1 cellular context compared by ENCODE assay signal in the genomic region with DNA sequence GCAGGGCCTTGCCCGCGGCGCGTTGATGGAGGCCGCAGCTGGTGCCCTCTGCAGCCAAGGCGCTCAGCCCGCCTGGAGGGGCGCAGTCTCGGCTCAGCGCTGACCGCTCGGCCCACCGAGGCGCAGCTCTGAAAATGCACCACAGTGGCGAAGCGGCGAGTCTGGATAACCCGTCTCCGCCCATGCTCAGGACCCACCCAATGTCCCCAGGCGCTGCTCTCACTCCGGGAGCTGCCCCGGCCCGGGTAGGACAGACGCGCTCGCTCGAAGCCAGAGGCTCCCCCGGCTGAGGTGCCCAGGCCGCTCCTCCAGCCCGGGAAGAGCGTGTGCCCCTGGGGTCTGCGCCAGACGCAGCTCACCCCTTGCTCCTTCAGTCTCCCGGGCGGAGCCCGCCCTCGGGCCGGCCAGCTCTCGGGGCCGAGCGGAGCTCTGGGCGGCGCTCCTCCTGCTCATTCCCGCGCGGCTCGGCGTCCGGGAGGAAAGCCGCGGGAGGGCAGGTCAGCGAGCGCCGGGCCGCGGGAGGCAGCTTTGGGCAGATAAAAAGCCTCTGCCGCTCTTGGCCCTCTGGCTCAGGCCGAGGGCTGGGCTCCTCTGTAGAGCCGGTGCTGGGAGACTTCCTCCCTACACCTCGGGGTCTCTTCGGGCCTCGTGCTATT.
A peak's percentile ranks its signal among the peaks of the same experiment; 100 is the strongest.
TF ChIP-seq lines count a peak whose summit lies in the region.

No MANE protein-coding gene starts in this region.

TF ChIP-seq in HepG2, 621 proteins besides CTCF, POLR2A, EP300 and RAD21 (continued from another document and continues in another):
- TF ChIP-seq, protein P1, sequence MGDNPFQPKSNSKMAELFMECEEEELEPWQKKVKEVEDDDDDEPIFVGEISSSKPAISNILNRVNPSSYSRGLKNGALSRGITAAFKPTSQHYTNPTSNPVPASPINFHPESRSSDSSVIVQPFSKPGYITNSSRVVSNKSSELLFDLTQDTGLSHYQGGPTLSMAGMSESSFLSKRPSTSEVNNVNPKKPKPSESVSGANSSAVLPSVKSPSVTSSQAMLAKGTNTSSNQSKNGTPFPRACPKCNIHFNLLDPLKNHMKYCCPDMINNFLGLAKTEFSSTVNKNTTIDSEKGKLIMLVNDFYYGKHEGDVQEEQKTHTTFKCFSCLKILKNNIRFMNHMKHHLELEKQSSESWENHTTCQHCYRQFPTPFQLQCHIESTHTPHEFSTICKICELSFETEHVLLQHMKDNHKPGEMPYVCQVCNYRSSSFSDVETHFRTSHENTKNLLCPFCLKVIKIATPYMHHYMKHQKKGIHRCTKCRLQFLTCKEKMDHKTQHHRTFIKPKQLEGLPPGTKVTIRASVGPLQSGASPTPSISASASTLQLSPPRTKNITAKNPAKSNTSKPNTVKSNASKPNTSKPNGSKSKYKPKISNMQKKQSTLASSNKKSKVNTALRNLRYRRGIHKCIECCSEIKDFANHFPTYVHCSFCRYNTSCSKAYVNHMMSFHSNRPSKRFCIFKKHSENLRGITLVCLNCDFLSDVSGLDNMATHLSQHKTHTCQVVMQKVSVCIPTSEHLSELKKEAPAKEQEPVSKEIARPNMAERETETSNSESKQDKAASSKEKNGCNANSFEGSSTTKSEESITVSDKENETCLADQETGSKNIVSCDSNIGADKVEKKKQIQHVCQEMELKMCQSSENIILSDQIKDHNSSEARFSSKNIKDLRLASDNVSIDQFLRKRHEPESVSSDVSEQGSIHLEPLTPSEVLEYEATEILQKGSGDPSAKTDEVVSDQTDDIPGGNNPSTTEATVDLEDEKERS (CRISPR knock-in tag; IDR thresholded peaks at IDR 0.05) = no peak
- TF ChIP-seq NFE2L1 (CRISPR knock-in tag; IDR thresholded peaks at IDR 0.05; ENCODE audit: borderline replicate concordance) = no peak
- TF ChIP-seq ZNF703 (CRISPR knock-in tag; IDR thresholded peaks at IDR 0.05; ENCODE audit: borderline replicate concordance) = 0 out of 2 replicates have a peak, but pooled peaks have one; percentile 75
- no peak for TF ChIP-seq ZNF660 (CRISPR knock-in tag; IDR thresholded peaks at IDR 0.05; ENCODE audit: borderline replicate concordance, low read depth)
- TF ChIP-seq, protein P2, sequence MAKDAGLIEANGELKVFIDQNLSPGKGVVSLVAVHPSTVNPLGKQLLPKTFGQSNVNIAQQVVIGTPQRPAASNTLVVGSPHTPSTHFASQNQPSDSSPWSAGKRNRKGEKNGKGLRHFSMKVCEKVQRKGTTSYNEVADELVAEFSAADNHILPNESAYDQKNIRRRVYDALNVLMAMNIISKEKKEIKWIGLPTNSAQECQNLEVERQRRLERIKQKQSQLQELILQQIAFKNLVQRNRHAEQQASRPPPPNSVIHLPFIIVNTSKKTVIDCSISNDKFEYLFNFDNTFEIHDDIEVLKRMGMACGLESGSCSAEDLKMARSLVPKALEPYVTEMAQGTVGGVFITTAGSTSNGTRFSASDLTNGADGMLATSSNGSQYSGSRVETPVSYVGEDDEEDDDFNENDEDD (CRISPR knock-in tag; IDR thresholded peaks at IDR 0.05; ENCODE audit: borderline replicate concordance) = peak; percentile 86; the same call in 1 of the 2 replicates
- no peak for TF ChIP-seq RFX5 (IDR thresholded peaks at IDR 0.05; ENCODE audit: low read depth, low read length)
- 0 out of 2 replicates have a peak, but pooled peaks have one; percentile 2 for TF ChIP-seq IRX3 (CRISPR knock-in tag; IDR thresholded peaks at IDR 0.05; ENCODE audit: borderline replicate concordance, low read depth)
- TF ChIP-seq ZNF430 (CRISPR knock-in tag; IDR thresholded peaks at IDR 0.05) = peak; percentile 67; the same call in 1 of the 2 replicates
- TF ChIP-seq, protein P3, sequence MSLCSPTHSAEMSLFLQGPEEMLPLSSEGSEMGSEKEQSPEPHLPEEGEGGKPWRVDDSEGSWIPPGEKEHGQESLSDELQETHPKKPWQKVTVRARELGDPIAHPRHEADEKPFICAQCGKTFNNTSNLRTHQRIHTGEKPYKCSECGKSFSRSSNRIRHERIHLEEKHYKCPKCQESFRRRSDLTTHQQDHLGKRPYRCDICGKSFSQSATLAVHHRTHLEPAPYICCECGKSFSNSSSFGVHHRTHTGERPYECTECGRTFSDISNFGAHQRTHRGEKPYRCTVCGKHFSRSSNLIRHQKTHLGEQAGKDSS (CRISPR knock-in tag; IDR thresholded peaks at IDR 0.05; ENCODE audit: borderline replicate concordance, low read depth) = no peak
- no peak for TF ChIP-seq ZNF441 (CRISPR knock-in tag; IDR thresholded peaks at IDR 0.05; ENCODE audit: borderline replicate concordance)
- no peak for TF ChIP-seq ONECUT2 (CRISPR knock-in tag; IDR thresholded peaks at IDR 0.05)
- no peak for TF ChIP-seq EEA1 (CRISPR knock-in tag; IDR thresholded peaks at IDR 0.05; ENCODE audit: borderline replicate concordance)
- no peak for TF ChIP-seq PCBP2 (optimal IDR thresholded peaks at IDR 0.05; ENCODE audit: low read depth, low read length, poor library complexity, severe bottlenecking)
- no peak for TF ChIP-seq ZNF615 (CRISPR knock-in tag; IDR thresholded peaks at IDR 0.05; ENCODE audit: borderline replicate concordance)
- TF ChIP-seq ZNF777 (CRISPR knock-in tag; IDR thresholded peaks at IDR 0.05) = peak; percentile 36; the same call in 1 of the 2 replicates
- TF ChIP-seq NFKB2 (CRISPR knock-in tag; IDR thresholded peaks at IDR 0.05; ENCODE audit: borderline replicate concordance) = no peak
- no peak for TF ChIP-seq TOPORS (CRISPR knock-in tag; IDR thresholded peaks at IDR 0.05)
- TF ChIP-seq SOX6 (IDR thresholded peaks at IDR 0.05) = no peak
- 0 out of 2 replicates have a peak, but pooled peaks have one; percentile 36 for TF ChIP-seq SOX6 (CRISPR knock-in tag; IDR thresholded peaks at IDR 0.05)
- TF ChIP-seq, protein P4, sequence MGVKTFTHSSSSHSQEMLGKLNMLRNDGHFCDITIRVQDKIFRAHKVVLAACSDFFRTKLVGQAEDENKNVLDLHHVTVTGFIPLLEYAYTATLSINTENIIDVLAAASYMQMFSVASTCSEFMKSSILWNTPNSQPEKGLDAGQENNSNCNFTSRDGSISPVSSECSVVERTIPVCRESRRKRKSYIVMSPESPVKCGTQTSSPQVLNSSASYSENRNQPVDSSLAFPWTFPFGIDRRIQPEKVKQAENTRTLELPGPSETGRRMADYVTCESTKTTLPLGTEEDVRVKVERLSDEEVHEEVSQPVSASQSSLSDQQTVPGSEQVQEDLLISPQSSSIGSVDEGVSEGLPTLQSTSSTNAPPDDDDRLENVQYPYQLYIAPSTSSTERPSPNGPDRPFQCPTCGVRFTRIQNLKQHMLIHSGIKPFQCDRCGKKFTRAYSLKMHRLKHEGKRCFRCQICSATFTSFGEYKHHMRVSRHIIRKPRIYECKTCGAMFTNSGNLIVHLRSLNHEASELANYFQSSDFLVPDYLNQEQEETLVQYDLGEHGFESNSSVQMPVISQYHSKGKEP (CRISPR knock-in tag; IDR thresholded peaks at IDR 0.05) = no peak
- no peak for TF ChIP-seq ZNF383 (CRISPR knock-in tag; IDR thresholded peaks at IDR 0.05; ENCODE audit: borderline replicate concordance)
- TF ChIP-seq HHEX (CRISPR knock-in tag; IDR thresholded peaks at IDR 0.05) = no peak
- TF ChIP-seq KLF6 (CRISPR knock-in tag; IDR thresholded peaks at IDR 0.05) = 0 out of 2 replicates have a peak, but pooled peaks have one; percentile 53
- TF ChIP-seq, protein P5, sequence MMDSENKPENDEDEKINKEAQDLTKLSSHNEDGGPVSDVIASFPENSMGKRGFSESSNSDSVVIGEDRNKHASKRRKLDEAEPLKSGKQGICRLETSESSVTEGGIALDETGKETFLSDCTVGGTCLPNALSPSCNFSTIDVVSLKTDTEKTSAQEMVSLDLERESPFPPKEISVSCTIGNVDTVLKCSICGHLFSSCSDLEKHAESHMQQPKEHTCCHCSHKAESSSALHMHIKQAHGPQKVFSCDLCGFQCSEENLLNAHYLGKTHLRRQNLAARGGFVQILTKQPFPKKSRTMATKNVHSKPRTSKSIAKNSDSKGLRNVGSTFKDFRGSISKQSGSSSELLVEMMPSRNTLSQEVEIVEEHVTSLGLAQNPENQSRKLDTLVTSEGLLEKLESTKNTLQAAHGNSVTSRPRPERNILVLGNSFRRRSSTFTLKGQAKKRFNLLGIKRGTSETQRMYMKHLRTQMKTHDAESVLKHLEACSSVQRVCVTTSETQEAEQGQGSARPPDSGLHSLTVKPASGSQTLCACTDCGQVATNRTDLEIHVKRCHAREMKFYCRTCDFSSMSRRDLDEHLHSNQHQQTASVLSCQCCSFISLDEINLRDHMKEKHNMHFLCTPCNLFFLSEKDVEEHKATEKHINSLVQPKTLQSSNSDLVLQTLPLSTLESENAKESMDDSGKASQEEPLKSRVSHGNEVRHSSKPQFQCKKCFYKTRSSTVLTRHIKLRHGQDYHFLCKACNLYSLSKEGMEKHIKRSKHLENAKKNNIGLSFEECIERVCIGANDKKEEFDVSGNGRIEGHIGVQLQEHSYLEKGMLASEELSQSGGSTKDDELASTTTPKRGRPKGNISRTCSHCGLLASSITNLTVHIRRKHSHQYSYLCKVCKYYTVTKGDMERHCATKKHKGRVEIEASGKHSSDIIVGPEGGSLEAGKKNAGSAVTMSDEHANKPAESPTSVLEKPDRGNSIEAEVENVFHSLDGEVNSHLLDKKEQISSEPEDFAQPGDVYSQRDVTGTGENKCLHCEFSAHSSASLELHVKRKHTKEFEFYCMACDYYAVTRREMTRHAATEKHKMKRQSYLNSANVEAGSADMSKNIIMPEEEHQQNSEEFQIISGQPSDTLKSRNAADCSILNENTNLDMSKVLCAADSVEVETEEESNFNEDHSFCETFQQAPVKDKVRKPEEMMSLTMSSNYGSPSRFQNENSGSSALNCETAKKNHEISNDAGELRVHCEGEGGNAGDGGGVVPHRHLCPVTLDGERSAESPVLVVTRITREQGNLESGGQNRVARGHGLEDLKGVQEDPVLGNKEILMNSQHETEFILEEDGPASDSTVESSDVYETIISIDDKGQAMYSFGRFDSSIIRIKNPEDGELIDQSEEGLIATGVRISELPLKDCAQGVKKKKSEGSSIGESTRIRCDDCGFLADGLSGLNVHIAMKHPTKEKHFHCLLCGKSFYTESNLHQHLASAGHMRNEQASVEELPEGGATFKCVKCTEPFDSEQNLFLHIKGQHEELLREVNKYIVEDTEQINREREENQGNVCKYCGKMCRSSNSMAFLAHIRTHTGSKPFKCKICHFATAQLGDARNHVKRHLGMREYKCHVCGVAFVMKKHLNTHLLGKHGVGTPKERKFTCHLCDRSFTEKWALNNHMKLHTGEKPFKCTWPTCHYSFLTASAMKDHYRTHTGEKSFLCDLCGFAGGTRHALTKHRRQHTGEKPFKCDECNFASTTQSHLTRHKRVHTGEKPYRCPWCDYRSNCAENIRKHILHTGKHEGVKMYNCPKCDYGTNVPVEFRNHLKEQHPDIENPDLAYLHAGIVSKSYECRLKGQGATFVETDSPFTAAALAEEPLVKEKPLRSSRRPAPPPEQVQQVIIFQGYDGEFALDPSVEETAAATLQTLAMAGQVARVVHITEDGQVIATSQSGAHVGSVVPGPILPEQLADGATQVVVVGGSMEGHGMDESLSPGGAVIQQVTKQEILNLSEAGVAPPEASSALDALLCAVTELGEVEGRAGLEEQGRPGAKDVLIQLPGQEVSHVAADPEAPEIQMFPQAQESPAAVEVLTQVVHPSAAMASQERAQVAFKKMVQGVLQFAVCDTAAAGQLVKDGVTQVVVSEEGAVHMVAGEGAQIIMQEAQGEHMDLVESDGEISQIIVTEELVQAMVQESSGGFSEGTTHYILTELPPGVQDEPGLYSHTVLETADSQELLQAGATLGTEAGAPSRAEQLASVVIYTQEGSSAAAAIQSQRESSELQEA (CRISPR knock-in tag; IDR thresholded peaks at IDR 0.05; ENCODE audit: not compliant biosample characterization) = peak; percentile 64
- TF ChIP-seq ELF3 (CRISPR knock-in tag; IDR thresholded peaks at IDR 0.05) = no peak
- TF ChIP-seq ZNF883 (CRISPR knock-in tag; IDR thresholded peaks at IDR 0.05; ENCODE audit: not compliant biosample characterization) = peak; percentile 52
- TF ChIP-seq, protein P6, sequence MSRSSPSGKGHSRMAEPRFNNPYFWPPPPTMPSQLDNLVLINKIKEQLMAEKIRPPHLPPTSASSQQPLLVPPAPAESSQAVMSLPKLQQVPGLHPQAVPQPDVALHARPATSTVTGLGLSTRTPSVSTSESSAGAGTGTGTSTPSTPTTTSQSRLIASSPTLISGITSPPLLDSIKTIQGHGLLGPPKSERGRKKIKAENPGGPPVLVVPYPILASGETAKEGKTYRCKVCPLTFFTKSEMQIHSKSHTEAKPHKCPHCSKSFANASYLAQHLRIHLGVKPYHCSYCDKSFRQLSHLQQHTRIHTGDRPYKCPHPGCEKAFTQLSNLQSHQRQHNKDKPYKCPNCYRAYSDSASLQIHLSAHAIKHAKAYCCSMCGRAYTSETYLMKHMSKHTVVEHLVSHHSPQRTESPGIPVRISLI (CRISPR knock-in tag; IDR thresholded peaks at IDR 0.05; ENCODE audit: borderline replicate concordance) = no peak
- TF ChIP-seq, protein P7, sequence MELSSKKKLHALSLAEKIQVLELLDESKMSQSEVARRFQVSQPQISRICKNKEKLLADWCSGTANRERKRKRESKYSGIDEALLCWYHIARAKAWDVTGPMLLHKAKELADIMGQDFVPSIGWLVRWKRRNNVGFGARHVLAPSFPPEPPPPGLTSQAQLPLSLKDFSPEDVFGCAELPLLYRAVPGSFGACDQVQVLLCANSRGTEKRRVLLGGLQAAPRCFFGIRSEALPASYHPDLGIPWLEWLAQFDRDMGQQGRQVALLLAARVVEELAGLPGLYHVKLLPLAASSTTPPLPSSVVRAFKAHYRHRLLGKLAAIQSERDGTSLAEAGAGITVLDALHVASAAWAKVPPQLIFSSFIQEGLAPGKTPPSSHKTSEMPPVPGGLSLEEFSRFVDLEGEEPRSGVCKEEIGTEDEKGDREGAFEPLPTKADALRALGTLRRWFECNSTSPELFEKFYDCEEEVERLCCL (CRISPR knock-in tag; IDR thresholded peaks at IDR 0.05; ENCODE audit: borderline replicate concordance) = no peak
- TF ChIP-seq TARDBP (CRISPR knock-in tag; IDR thresholded peaks at IDR 0.05) = no peak
- TF ChIP-seq ZNF878 (CRISPR knock-in tag; IDR thresholded peaks at IDR 0.05) = no peak
- peak; percentile 32; the same call in 1 of the 2 replicates for TF ChIP-seq MEIS2 (CRISPR knock-in tag; IDR thresholded peaks at IDR 0.05)
- TF ChIP-seq RFX3 (CRISPR knock-in tag; IDR thresholded peaks at IDR 0.05) = no peak
- TF ChIP-seq ZNF3 (CRISPR knock-in tag; IDR thresholded peaks at IDR 0.05) = no peak
- 0 out of 2 replicates have a peak, but pooled peaks have one; percentile 16 for TF ChIP-seq SMYD3 (CRISPR knock-in tag; IDR thresholded peaks at IDR 0.05)
